ENCODE assay signal across 8 cellular contexts in the genomic region with DNA sequence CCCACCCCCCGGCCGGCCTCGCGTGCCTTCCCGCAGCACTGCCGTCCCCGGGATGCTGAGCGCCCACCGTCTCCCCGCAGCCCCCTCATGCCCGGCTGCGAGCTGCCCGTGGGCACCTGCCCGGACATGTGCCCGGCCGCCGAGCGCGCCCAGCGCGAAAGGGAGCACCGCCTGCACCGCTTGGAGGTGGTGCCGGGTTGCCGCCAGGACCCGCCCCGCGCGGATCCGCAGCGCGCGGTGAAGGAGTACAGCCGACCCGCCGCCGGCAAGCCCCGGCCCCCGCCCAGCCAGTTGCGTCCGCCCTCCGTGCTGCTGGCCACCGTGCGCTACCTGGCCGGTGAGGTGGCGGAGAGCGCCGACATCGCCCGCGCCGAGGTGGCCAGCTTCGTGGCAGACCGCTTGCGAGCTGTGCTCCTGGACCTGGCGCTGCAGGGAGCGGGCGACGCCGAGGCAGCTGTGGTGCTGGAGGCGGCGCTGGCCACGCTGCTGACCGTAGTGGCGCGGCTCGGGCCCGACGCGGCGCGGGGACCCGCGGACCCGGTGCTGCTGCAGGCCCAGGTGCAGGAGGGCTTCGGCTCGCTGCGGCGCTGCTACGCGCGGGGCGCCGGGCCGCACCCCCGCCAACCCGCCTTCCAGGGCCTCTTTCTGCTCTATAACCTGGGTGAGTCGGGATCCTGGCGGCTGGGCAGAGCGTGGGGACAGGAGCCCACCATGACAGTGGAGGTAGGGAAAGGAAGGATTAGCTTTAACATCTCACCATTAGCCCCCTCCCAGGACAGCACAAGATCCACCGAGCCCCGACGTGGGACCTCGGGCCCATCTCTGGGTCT. TPM values are rescaled to one million over a fixed set of nuclear protein-coding genes. Genes with fewer than 3 reads are reported as not detected.
DNase-seq lines count a peak whose midpoint lies in the region; ATAC-seq and TF ChIP-seq lines count a peak whose summit lies in the region.

Gene SAC3D1, plus strand, starts transcription at position 5 of the 830 bp plus-strand sequence. Its CDS starts 83 bp downstream, at position 88.

- H3K27me3 ChIP-seq in GM06990 (replicated peaks; ENCODE audit: control insufficient read depth, insufficient read depth, low read length) (no peaks in the 10 kb centered on the region), SU-DHL-6 (ENCODE audit: low read length) (no peaks in the 10 kb centered on the region), right lobe of liver (no peaks in the 10 kb centered on the region)

- peaks cover 0 to 11% (median 3%) of the 10 kb centered on the region in 4 donors for H3K4me1 ChIP-seq in right lobe of liver

- ATAC-seq in GM21381 (IDR thresholded peaks at IDR 0.05; ENCODE audit: unreplicated experiment), result peak; percentile 49
- peak; percentile 60 to 77 (median 73) for ATAC-seq in right lobe of liver
- peak; percentile 62 for ATAC-seq in stimulated activated naive CD8-positive, alpha-beta T cell treated with anti-CD3 and anti-CD28 coated beads, Interleukin-15, Interleukin-2, amounts not matched to agents 100 U/mL and 50 U/mL, for 24 hours

- WGBS in right lobe of liver (ENCODE audit: insufficient coverage, low coverage, low lambda C conversion rate, missing lambda C conversion rate), result 0% methylated on average over 6 of the region's 94 CpGs

- peak within 1 kb of the TSS; percentile 76 for H3K4me3 ChIP-seq in GM06990 (replicated peaks; ENCODE audit: low read depth, low read length)
- H3K4me3 ChIP-seq in SU-DHL-6 (ENCODE audit: insufficient read depth, low read length, poor library complexity, severe bottlenecking), result peak within 1 kb of the TSS; percentile 87
- H3K4me3 ChIP-seq in choroid plexus epithelial cell (ENCODE audit: low read depth, low read length), result peak within 1 kb of the TSS; percentile 80
- H3K4me3 ChIP-seq in right lobe of liver, result peak within 1 kb of the TSS; percentile 86 to 96 (median 92)

- peak within 1 kb of the TSS; percentile 93 for H3K9ac ChIP-seq in SU-DHL-6 (ENCODE audit: low read length)

- DNase-seq in GM06990 (ENCODE audit: extremely low read depth, insufficient read length), result no peak
- peak; percentile 27 for DNase-seq in HS-27A (ENCODE audit: low read depth)
- DNase-seq in choroid plexus epithelial cell (ENCODE audit: low read depth), result no peak
- DNase-seq in right lobe of liver, result peak; percentile 79 to 85 (median 81)
- DNase-seq in stimulated activated naive CD8-positive, alpha-beta T cell treated with anti-CD3 and anti-CD28 coated beads, Interleukin-15, Interleukin-2, amounts not matched to agents 100 U/mL and 50 U/mL, for 24 hours, result peak; percentile 35
- no peak for DNase-seq in pons (ENCODE audit: low spot score)

- peak within 1 kb of the TSS; percentile 83 for H3K4me2 ChIP-seq in SU-DHL-6 (ENCODE audit: low read depth, low read length, poor library complexity, severe bottlenecking)

- peaks cover 13% of the 10 kb centered on the region for H3K36me3 ChIP-seq in GM06990 (ENCODE audit: control insufficient read depth, insufficient read depth, low read length)
- no peaks in the 10 kb centered on the region for H3K36me3 ChIP-seq in SU-DHL-6 (ENCODE audit: low read length)
- H3K36me3 ChIP-seq in right lobe of liver, result no peaks in the 10 kb centered on the region

- no peaks in the 10 kb centered on the region for H3K9me2 ChIP-seq in SU-DHL-6 (replicated peaks; ENCODE audit: insufficient read depth, low read length)

- H4K20me1 ChIP-seq in SU-DHL-6 (ENCODE audit: low read depth, low read length), result no peaks in the 10 kb centered on the region

- peaks cover 14% of the 10 kb centered on the region; the same call in 1 of the 2 replicates for H3K79me2 ChIP-seq in SU-DHL-6 (ENCODE audit: insufficient read depth, low read length)

- H3F3A ChIP-seq in SU-DHL-6 (ENCODE audit: insufficient read depth), result peaks cover 6% of the 10 kb centered on the region

- H3K27ac ChIP-seq in SU-DHL-6 (ENCODE audit: low read depth, low read length), result peak within 1 kb of the TSS; percentile 85
- peak within 1 kb of the TSS; percentile 67 to 75 (median 74) for H3K27ac ChIP-seq in right lobe of liver

- TF ChIP-seq POLR2A in right lobe of liver (IDR thresholded peaks at IDR 0.05), result no peak

- TF ChIP-seq CTCF in GM06990 (IDR thresholded peaks at IDR 0.05; ENCODE audit: insufficient read depth, low read length, poor library complexity, severe bottlenecking) (no peak), SU-DHL-6 (IDR thresholded peaks at IDR 0.05; ENCODE audit: insufficient read depth, low read length, poor library complexity, severe bottlenecking) (no peak), choroid plexus epithelial cell (conservative IDR thresholded peaks at IDR 0.05; ENCODE audit: low read depth, low read length) (no peak), right lobe of liver (IDR thresholded peaks at IDR 0.05) (no peak)

- H3K9me3 ChIP-seq in SU-DHL-6 (ENCODE audit: insufficient read depth, low read length) (no peaks in the 10 kb centered on the region), right lobe of liver (no peaks in the 10 kb centered on the region)

- peak within 1 kb of the TSS; percentile 82 for H2AFZ ChIP-seq in SU-DHL-6 (ENCODE audit: low read depth, low read length, severe bottlenecking)

- intact Hi-C loops in right lobe of liver (cut with DNase I), result no loop called here

RNA-seq across cellular contexts. Expression of gene SAC3D1, which starts in this region (rescaled TPM):
- total RNA-seq in right lobe of liver, result 10 to 100 TPM in 2 of 6 experiments, 1 to 10 TPM in 4; 4.2 to 13.8 (median 5.8) TPM

Comparison
In these comparisons a context has a peak if more than half of its experiments do, and no peak if none do; other contexts are left out.
1. DNase-seq: peak in HS-27A (single experiment), right lobe of liver (3 of 3) and stimulated activated naive CD8-positive, alpha-beta T cell treated with anti-CD3 and anti-CD28 coated beads, Interleukin-15, Interleukin-2, amounts not matched to agents 100 U/mL and 50 U/mL, for 24 hours (single experiment); none in GM06990 (single experiment), choroid plexus epithelial cell (single experiment) and pons (single experiment).
2. Peak in every context shown above with its lines, with median percentiles within 50 percentile points of each other: H3K4me3 ChIP-seq and ATAC-seq.